ENCODE assay signal across 18 cellular contexts in genomic region chr18:60935046-60935445, GRCh38.
DNase-seq lines count a peak whose midpoint lies in the region; ATAC-seq and TF ChIP-seq lines count a peak whose summit lies in the region.
"Had no signal": no experiment of that assay in that cellular context is flagged by ENCODE, and none has a peak within 500 bp of the region (broad histone marks: within the 10 kb centered on the region; RNA-seq: fewer than 3 reads in every experiment).

No MANE protein-coding gene starts in this region.

- no peaks in the 10 kb centered on the region for H3K9me3 ChIP-seq in transverse colon

- intact Hi-C loops in transverse colon (cut with DNase I; ENCODE audit: low total_unique reads), result no loop called here

- H3K36me3 ChIP-seq in transverse colon, result no peaks in the 10 kb centered on the region

- H3K4me3 ChIP-seq in transverse colon, result no peak overlapping the region
- H3K4me3 ChIP-seq: GM23338, PC-9 had no signal

- WGBS in transverse colon (ENCODE audit: low coverage in 1 of 2), 2 donors, result 62 to 63% methylated on average over 2 of the region's 2 CpGs

- ATAC-seq in activated CD4-positive, CD25-positive, alpha-beta regulatory T cell treated with anti-CD3 and anti-CD28 coated beads, Interleukin-2, amount 50 U/mL, for 24 hours, result no peak
- no peak for ATAC-seq in GM21825 (IDR thresholded peaks at IDR 0.05; ENCODE audit: unreplicated experiment)
- ATAC-seq: CD8-positive, alpha-beta T cell; GM23338 had no signal

- no peak for TF ChIP-seq EP300 in transverse colon (IDR thresholded peaks at IDR 0.05; ENCODE audit: low read depth)

- in situ Hi-C loops in transverse colon (cut with MboI; ENCODE audit: low pct_ligation_motif_present in 1 of 4, low pct_unique_long_range_greater_than_20kb in 1 of 4, low sequenced_read_pairs in 3 of 4), result no loop called here

- no peaks in the 10 kb centered on the region for H3K4me1 ChIP-seq in transverse colon

- TF ChIP-seq CTCF in transverse colon (IDR thresholded peaks at IDR 0.05), result no peak

- DNase-seq in Ammon's horn (ENCODE audit: low spot score) (peak; percentile 17), fibroblast of gingiva (ENCODE audit: low read depth) (peak; percentile 87), myocyte (ENCODE audit: low read depth) (peak; percentile 6), transverse colon (no peak)
- no peak for DNase-seq in stimulated activated naive CD4-positive, alpha-beta T cell (lab: John Stamatoyannopoulos, UW)
- DNase-seq: CD8-positive, alpha-beta T cell; DND-41; GDM1; KBM-7; NCI-H1092; NCI-H1694; NCI-H2107; NCI-H226; PC-9 had no signal

- no peak for TF ChIP-seq POLR2A in transverse colon (IDR thresholded peaks at IDR 0.05)

- H3K27me3 ChIP-seq in transverse colon, result no peaks in the 10 kb centered on the region

- H3K27ac ChIP-seq in angular gyrus (ENCODE audit: low read depth, low read length), result peak overlapping the region; percentile 44
- H3K27ac ChIP-seq in transverse colon, result no peak overlapping the region
- H3K27ac ChIP-seq: PC-9 had no signal

Comparison
In these comparisons a context has a peak if more than half of its experiments do, and no peak if none do; other contexts are left out.
1. DNase-seq: peak in Ammon's horn (single experiment), fibroblast of gingiva (single experiment) and myocyte (single experiment); none in transverse colon (single experiment) and stimulated activated naive CD4-positive, alpha-beta T cell (0 of 6).